Comparison of ENCODE assay signal across 13 cellular contexts in genomic region chr7:728602-729001, GRCh38. TPM values are rescaled to one million over a fixed set of nuclear protein-coding genes. Genes with fewer than 3 reads are reported as not detected.
A peak's percentile ranks its signal among the peaks of the same experiment; 100 is the strongest.
DNase-seq lines count a peak whose midpoint lies in the region; ATAC-seq and TF ChIP-seq lines count a peak whose summit lies in the region.
"Had no signal": no experiment of that assay in that cellular context is flagged by ENCODE, and none has a peak within 500 bp of the region (broad histone marks: within the 10 kb centered on the region; RNA-seq: fewer than 3 reads in every experiment).

No MANE protein-coding gene starts in this region.

- no peak for TF ChIP-seq CTCF in OCI-LY1 (IDR thresholded peaks at IDR 0.05; ENCODE audit: low read length)
- TF ChIP-seq CTCF in coronary artery (IDR thresholded peaks at IDR 0.05): no peak
- no peak for TF ChIP-seq CTCF in psoas muscle (IDR thresholded peaks at IDR 0.05)

- no peaks in the 10 kb centered on the region for H3K27me3 Mint-ChIP-seq in T-helper 2 cell treated with Interferon-gamma antibody and Interleukin-4, amounts not matched to agents 5 μg/mL and 100 μg/mL, for 36 hours (ENCODE audit: low read depth)

- no peak overlapping the region; the same call in 1 of the 2 replicates for H3K9ac ChIP-seq in OCI-LY1 (ENCODE audit: low read length)

- peaks cover 11% of the 10 kb centered on the region for H3K79me2 ChIP-seq in OCI-LY1 (ENCODE audit: insufficient read depth, low read length)

- no peaks in the 10 kb centered on the region for H3K27me3 ChIP-seq in OCI-LY1 (ENCODE audit: insufficient read depth, low read length)
- no peaks in the 10 kb centered on the region for H3K27me3 ChIP-seq in psoas muscle (ENCODE audit: insufficient read depth in 3 of 3, low read length in 2 of 3)
- H3K27me3 ChIP-seq: adrenal gland had no signal

- no peaks in the 10 kb centered on the region for H3F3A ChIP-seq in OCI-LY1 (ENCODE audit: insufficient read depth, low read length)

- whole genome bisulfite sequencing in psoas muscle, 3 donors: 80 to 85% (median 83%) methylated on average over 8 to 9 of the region's 9 CpGs

- H4K20me1 ChIP-seq in OCI-LY1 (ENCODE audit: insufficient read depth, low read length): no peaks in the 10 kb centered on the region

- H3K27ac ChIP-seq in OCI-LY1 (ENCODE audit: low read depth, low read length, poor library complexity, severe bottlenecking) (no peak overlapping the region), coronary artery (peak overlapping the region in 1 of 2 donors; percentile 37), psoas muscle (no peak overlapping the region)
- H3K27ac ChIP-seq: adrenal gland had no signal

- H3K4me1 ChIP-seq in OCI-LY1 (ENCODE audit: insufficient read depth, low read length, severe bottlenecking): peaks cover 21% of the 10 kb centered on the region
- H3K4me1 ChIP-seq in psoas muscle: peaks cover 29% of the 10 kb centered on the region

- intact Hi-C loops in psoas muscle (cut with DNase I): loop anchor here in 1 of 2 donors (5.0 kb wide), 1 partner anchor 206 kb away; no protein-coding TSS in a partner anchor

- H3K36me3 ChIP-seq in OCI-LY1 (ENCODE audit: insufficient read depth, low read length): peaks cover 67% of the 10 kb centered on the region
- peaks cover 0 to 3% of the 10 kb centered on the region in 2 donors for H3K36me3 ChIP-seq in psoas muscle (ENCODE audit: insufficient read depth in 1 of 2, low read depth in 1 of 2)
- H3K36me3 ChIP-seq: adrenal gland had no signal

- peak overlapping the region; percentile 91 for H3K4me3 Mint-ChIP-seq in T-helper 2 cell treated with Interferon-gamma antibody and Interleukin-4, amounts not matched to agents 5 μg/mL and 100 μg/mL, for 36 hours

- ATAC-seq in psoas muscle: no peak
- no peak for ATAC-seq in GM18511 (IDR thresholded peaks at IDR 0.05; ENCODE audit: unreplicated experiment)
- ATAC-seq: left cardiac atrium had no signal

- H3K4me2 ChIP-seq in OCI-LY1 (ENCODE audit: low read length): peak overlapping the region; percentile 90

- peaks cover 18% of the 10 kb centered on the region for H3K4me1 Mint-ChIP-seq in T-helper 2 cell treated with Interferon-gamma antibody and Interleukin-4, amounts not matched to agents 5 μg/mL and 100 μg/mL, for 36 hours (ENCODE audit: low read depth)

- H3K9me3 Mint-ChIP-seq in T-helper 2 cell treated with Interferon-gamma antibody and Interleukin-4, amounts not matched to agents 5 μg/mL and 100 μg/mL, for 36 hours: peaks cover 14% of the 10 kb centered on the region

- H3K9me3 ChIP-seq in OCI-LY1 (ENCODE audit: low read length) (no peaks in the 10 kb centered on the region), psoas muscle (no peaks in the 10 kb centered on the region)
- H3K9me3 ChIP-seq: adrenal gland had no signal

- peaks cover 43% of the 10 kb centered on the region for H3K36me3 Mint-ChIP-seq in T-helper 2 cell treated with Interferon-gamma antibody and Interleukin-4, amounts not matched to agents 5 μg/mL and 100 μg/mL, for 36 hours (ENCODE audit: low read depth)

- no peak for DNase-seq in T-helper 2 cell treated with Interferon-gamma antibody and Interleukin-4, amounts not matched to agents 5 μg/mL and 100 μg/mL, for 36 hours (ENCODE audit: low spot score)
- no peak for DNase-seq in T-helper 2 cell
- no peak for DNase-seq in coronary artery (ENCODE audit: low spot score)
- DNase-seq in psoas muscle: no peak
- no peak for DNase-seq in cortex of kidney (lab: John Stamatoyannopoulos, UW)
- no peak for DNase-seq in GM19240 (ENCODE audit: insufficient read length, low spot score)
- DNase-seq: 8988T, left cardiac atrium, NCI-H69, T1000 had no signal

- no peak overlapping the region for H2AFZ ChIP-seq in OCI-LY1 (ENCODE audit: low read length)

- no peaks in the 10 kb centered on the region for H3K9me2 ChIP-seq in OCI-LY1 (ENCODE audit: low read depth, low read length)

- H3K27ac Mint-ChIP-seq in T-helper 2 cell treated with Interferon-gamma antibody and Interleukin-4, amounts not matched to agents 5 μg/mL and 100 μg/mL, for 36 hours: no peak overlapping the region

- peak overlapping the region; percentile 67 for H3K4me3 ChIP-seq in OCI-LY1 (ENCODE audit: low read depth, low read length, poor library complexity, severe bottlenecking)
- H3K4me3 ChIP-seq in coronary artery: peak overlapping the region; percentile 82
- H3K4me3 ChIP-seq in psoas muscle: peak overlapping the region; percentile 32
- H3K4me3 ChIP-seq: adrenal gland had no signal

RNA-seq across cellular contexts. Expression of gene PRKAR1B, which starts 1.5 kb away (rescaled TPM):
- total RNA-seq in psoas muscle: 1 to 10 TPM; 1.4 to 4.6 (median 3.4) TPM
- 1 to 10 TPM; 1.5 to 1.9 (median 1.5) TPM for polyA plus RNA-seq in psoas muscle

RNA-seq across cellular contexts. Expression of gene DNAAF5, which starts 2.1 kb away (rescaled TPM):
- 10 to 100 TPM; 17.8 to 26.7 (median 21.9) TPM for total RNA-seq in psoas muscle
- polyA plus RNA-seq in psoas muscle: 10 to 100 TPM in 2 of 3 donors, 1 to 10 TPM in 1; 9.3 to 17.6 (median 14.1) TPM

Comparison
In these comparisons a context has a peak if more than half of its experiments do, and no peak if none do; other contexts are left out.
1. H3K4me3 ChIP-seq: peak in every context shown above with its lines; median percentile 82 in coronary artery; 67 in OCI-LY1; 32 in psoas muscle.